1 cellular context compared by ENCODE assay signal in genomic region chr15:68812069-68812468, GRCh38.
TF ChIP-seq lines count a peak whose summit lies in the region.

No MANE protein-coding gene starts in this region.

TF ChIP-seq in HepG2, 621 proteins besides CTCF, POLR2A, EP300 and RAD21:
- TF ChIP-seq, protein P1, sequence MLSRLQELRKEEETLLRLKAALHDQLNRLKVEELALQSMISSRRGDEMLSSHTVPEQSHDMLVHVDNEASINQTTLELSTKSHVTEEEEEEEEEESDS (CRISPR knock-in tag; IDR thresholded peaks at IDR 0.05; ENCODE audit: borderline replicate concordance) = no peak
- TF ChIP-seq ZNF543 (CRISPR knock-in tag; IDR thresholded peaks at IDR 0.05) = no peak
- TF ChIP-seq RAD51 (IDR thresholded peaks at IDR 0.05; ENCODE audit: borderline replicate concordance) = no peak
